Comparison of ENCODE assay signal across 11 cellular contexts in the genomic region with DNA sequence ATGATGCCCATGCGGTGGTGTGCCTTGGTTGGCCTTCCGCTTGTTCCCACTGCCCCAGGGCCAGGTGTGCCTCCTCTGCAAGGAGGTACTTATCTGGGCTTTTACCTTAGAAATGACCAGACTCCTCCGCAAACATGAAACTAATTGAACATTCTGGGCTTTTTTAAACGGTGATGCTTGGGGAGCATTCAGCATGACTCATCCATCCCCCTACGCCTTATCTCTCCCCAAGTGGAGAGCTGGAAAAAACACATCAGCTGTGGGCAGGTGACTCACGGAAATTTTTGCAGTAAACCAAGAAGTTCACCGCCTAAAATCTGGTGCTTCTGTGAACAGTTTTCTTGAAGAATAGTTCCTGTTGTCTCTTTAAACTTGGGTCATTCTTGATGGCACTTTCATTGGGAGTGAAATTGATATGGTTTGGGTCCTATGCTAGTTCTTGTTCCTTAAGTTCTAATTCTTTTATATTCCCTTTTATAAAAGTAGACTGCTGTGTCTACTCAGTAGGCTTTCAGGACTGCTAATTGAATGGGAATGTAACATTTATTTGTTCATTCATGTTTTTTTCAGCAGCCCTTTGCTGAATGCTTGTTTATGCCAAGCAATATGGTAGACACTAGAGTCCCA. TPM values are rescaled to one million over a fixed set of nuclear protein-coding genes. Genes with fewer than 3 reads are reported as not detected.
DNase-seq lines count a peak whose midpoint lies in the region; ATAC-seq, FAIRE-seq and TF ChIP-seq lines count a peak whose summit lies in the region.
"Had no signal": no experiment of that assay in that cellular context is flagged by ENCODE, and none has a peak within 500 bp of the region (broad histone marks: within the 10 kb centered on the region; RNA-seq: fewer than 3 reads in every experiment).

No MANE protein-coding gene starts in this region.

- H3K4me1 ChIP-seq in breast epithelium = no peaks in the 10 kb centered on the region
- H3K4me1 ChIP-seq in left lung = peaks cover 0 to 3% of the 10 kb centered on the region in 2 donors

- no peaks in the 10 kb centered on the region for H3K27me3 Mint-ChIP-seq in MCF 10A (ENCODE audit: insufficient read depth, unreplicated experiment)
- H3K27me3 Mint-ChIP-seq: B cell had no signal

- no peaks in the 10 kb centered on the region for H3K4me1 Mint-ChIP-seq in MCF 10A (ENCODE audit: insufficient read depth, unreplicated experiment)
- H3K4me1 Mint-ChIP-seq: B cell had no signal

- DNase-seq in MCF 10A (ENCODE audit: unreplicated experiment) (peak; percentile 45), breast epithelium (ENCODE audit: low spot score in 2 of 2) (no peak), left lung (no peak), superior temporal gyrus (ENCODE audit: extremely low spot score) (peak; percentile 62), GM12891 (ENCODE audit: insufficient read length, low spot score) (no peak), NCI-H748 (lab: John Stamatoyannopoulos, UW; ENCODE audit: unreplicated experiment) (no peak), NOMO-1 treated with dmso at 0.1 percent for 144 hours (lab: John Stamatoyannopoulos, UW; ENCODE audit: unreplicated experiment) (no peak)
- peak; percentile 43 for DNase-seq in activated effector memory CD4-positive, alpha-beta T cell treated with Interleukin-2 at 50 U/mL for 16 hours

- TF ChIP-seq POLR2A in breast epithelium (IDR thresholded peaks at IDR 0.05) (no peak), GM12891 (IDR thresholded peaks at IDR 0.05; ENCODE audit: low read depth, low read length) (no peak)

- CTCF ChIA-PET in MCF 10A (lab: Yijun Ruan, JAX) = interaction anchor here (0.6 to 2.4 kb wide), 4 partner anchors 16 to 533 kb away, joined by 3 to 11 read pairs (median 4); no protein-coding TSS in a partner anchor

- H3K27ac ChIP-seq in breast epithelium (no peak overlapping the region), left lung (no peak overlapping the region)
- H3K27ac ChIP-seq: SK-N-MC had no signal

- no peak overlapping the region for H3K4me3 Mint-ChIP-seq in MCF 10A (ENCODE audit: unreplicated experiment)
- H3K4me3 Mint-ChIP-seq: B cell had no signal

- FAIRE-seq in GM12891 (lab: Jason Lieb, UNC) = no peak

- H3K27me3 ChIP-seq in breast epithelium (no peaks in the 10 kb centered on the region), left lung (no peaks in the 10 kb centered on the region)

- H3K4me3 ChIP-seq in breast epithelium (no peak overlapping the region), left lung (no peak overlapping the region)
- H3K4me3 ChIP-seq: SK-N-MC had no signal

- TF ChIP-seq CTCF in MCF 10A (IDR thresholded peaks at IDR 0.05; ENCODE audit: unreplicated experiment) (no peak), breast epithelium (IDR thresholded peaks at IDR 0.05) (no peak), left lung (IDR thresholded peaks at IDR 0.05) (no peak)

- H3K9me3 ChIP-seq in breast epithelium (no peaks in the 10 kb centered on the region), left lung (no peaks in the 10 kb centered on the region)

- H3K36me3 ChIP-seq in breast epithelium = peaks cover 4% of the 10 kb centered on the region
- H3K36me3 ChIP-seq in left lung = peaks cover 0 to 63% of the 10 kb centered on the region in 2 donors

- intact Hi-C loops in MCF 10A (cut with micrococcal nuclease) = no loop called here
- intact Hi-C loops in breast epithelium (cut with DNase I; ENCODE audit: low total_unique reads) = no loop called here
- intact Hi-C loops in left lung (cut with DNase I) = no loop called here

- POLR2A ChIA-PET in MCF 10A (lab: Yijun Ruan, JAX) = no interaction called here

- no peaks in the 10 kb centered on the region for H3K9me3 Mint-ChIP-seq in MCF 10A (ENCODE audit: unreplicated experiment)

- ATAC-seq in left lung = peak; percentile 15
- ATAC-seq: left lobe of liver had no signal

- peaks cover 97% of the 10 kb centered on the region for H3K36me3 Mint-ChIP-seq in MCF 10A (ENCODE audit: insufficient read depth, unreplicated experiment)

- BruUV-seq in MCF 10A (replicated peaks; lab: Mats Ljungman, UMichigan) = no TSS peak

- no peak overlapping the region for H3K27ac Mint-ChIP-seq in MCF 10A (ENCODE audit: low read depth, unreplicated experiment)
- H3K27ac Mint-ChIP-seq: B cell had no signal

TF ChIP-seq in GM12891, 5 proteins besides CTCF, POLR2A, EP300 and RAD21:
- TF ChIP-seq POLR2AphosphoS5 (IDR thresholded peaks at IDR 0.05; ENCODE audit: low read depth, low read length) (no peak), PAX5 (IDR thresholded peaks at IDR 0.05; ENCODE audit: insufficient read depth, low read length, severe bottlenecking) (no peak), POU2F2 (IDR thresholded peaks at IDR 0.05; ENCODE audit: low read depth, low read length) (no peak), TAF1 (IDR thresholded peaks at IDR 0.05; ENCODE audit: low read depth, low read length) (no peak), SPI1 (IDR thresholded peaks at IDR 0.05; ENCODE audit: low read depth, low read length) (no peak)
TF ChIP-seq in GM12891: peak in this region for 0.

RNA-seq across cellular contexts. Expression of gene SFXN1, which starts 39.6 kb away (rescaled TPM):
- total RNA-seq in MCF 10A (2022) (86.4 and 91.8 TPM in 2 replicates), breast epithelium (10 to 100 TPM; 16.6 to 30.5 (median 20.9) TPM), left lung (10 to 100 TPM; 29.2 to 30.9 TPM)
- polyA plus RNA-seq in GM12891 (2012; ENCODE audit: low read depth, missing spikeins) = 72.0 TPM

Comparison
In these comparisons a context has a peak if more than half of its experiments do, and no peak if none do; other contexts are left out.
1. DNase-seq: peak in MCF 10A (single experiment), activated effector memory CD4-positive, alpha-beta T cell treated with Interleukin-2 at 50 U/mL for 16 hours (single experiment) and superior temporal gyrus (single experiment); none in breast epithelium (0 of 2), left lung (0 of 2), GM12891 (single experiment), NCI-H748 (single experiment) and NOMO-1 treated with dmso at 0.1 percent for 144 hours (single experiment).